19 cellular contexts compared by ENCODE assay signal in the genomic region with DNA sequence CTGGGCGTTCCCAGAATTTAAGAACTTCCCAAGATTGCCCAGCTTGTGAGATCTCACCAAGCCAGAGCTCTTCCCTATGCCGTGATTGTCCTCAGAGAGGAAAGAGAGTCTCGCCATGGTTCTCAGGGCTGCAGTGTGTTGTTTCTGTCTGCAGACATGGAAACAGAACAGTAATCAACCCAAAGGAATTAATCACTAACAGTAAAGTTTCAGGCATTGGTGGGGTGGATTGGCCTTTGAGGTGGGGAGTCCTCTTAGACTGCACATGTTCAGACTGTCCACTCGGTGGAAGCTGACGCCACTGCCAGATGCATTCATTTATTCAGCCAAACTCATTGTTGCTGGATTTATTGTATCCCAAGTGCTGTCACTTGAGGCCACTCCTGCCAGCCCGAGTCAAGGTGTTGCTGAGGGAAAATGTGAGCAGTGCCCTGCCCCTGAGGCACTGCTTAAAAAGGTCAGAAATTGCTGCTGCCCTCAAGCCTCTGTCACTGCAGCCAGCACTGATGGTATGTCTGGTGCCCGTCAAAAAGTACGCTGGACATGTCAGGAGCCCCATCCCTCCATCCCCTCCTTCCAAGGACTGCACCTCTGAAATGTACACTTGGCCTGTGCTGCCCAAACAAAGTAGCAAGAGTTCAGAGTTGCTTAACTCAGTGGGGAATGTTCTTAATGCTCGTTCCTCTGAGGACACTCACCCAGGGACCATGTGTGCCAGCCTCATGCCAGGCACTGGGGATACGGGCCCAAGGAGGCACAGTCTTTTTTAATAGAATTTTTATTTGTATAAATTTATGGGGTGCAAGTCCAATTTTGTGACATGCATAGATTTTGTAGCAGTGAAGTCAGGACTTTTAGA.
DNase-seq lines count a peak whose midpoint lies in the region; ATAC-seq and TF ChIP-seq lines count a peak whose summit lies in the region.
"Had no signal": no experiment of that assay in that cellular context is flagged by ENCODE, and none has a peak within 500 bp of the region (broad histone marks: within the 10 kb centered on the region; RNA-seq: fewer than 3 reads in every experiment).

No MANE protein-coding gene starts in this region.

- H3K27ac Mint-ChIP-seq in T-helper 17 cell: no peak overlapping the region
- H3K27ac Mint-ChIP-seq: B cell, GM23338 had no signal

- H3K36me3 ChIP-seq in BJ (ENCODE audit: control insufficient read depth, insufficient read depth, low read length) (no peaks in the 10 kb centered on the region), psoas muscle (ENCODE audit: insufficient read depth in 1 of 2, low read depth in 1 of 2) (no peaks in the 10 kb centered on the region)

- 52 to 77% (median 52%) methylated on average over 10 of the region's 10 CpGs for WGBS in psoas muscle, 3 donors

- H3K4me3 Mint-ChIP-seq in T-helper 17 cell: no peak overlapping the region
- H3K4me3 Mint-ChIP-seq: B cell, GM23338 had no signal

- H3K36me3 Mint-ChIP-seq in T-helper 17 cell (ENCODE audit: low read depth): no peaks in the 10 kb centered on the region

- H3K27me3 ChIP-seq in BJ (ENCODE audit: control insufficient read depth, insufficient read depth, low read length) (no peaks in the 10 kb centered on the region), psoas muscle (ENCODE audit: insufficient read depth in 3 of 3, low read length in 2 of 3) (no peaks in the 10 kb centered on the region)
- H3K27me3 ChIP-seq: tibial nerve had no signal

- ATAC-seq in psoas muscle (peak; percentile 48 to 88 (median 81)), T-helper 17 cell (no peak)
- ATAC-seq: GM23338 had no signal

- TF ChIP-seq CTCF in BJ (IDR thresholded peaks at IDR 0.05; ENCODE audit: insufficient read depth, low read depth, low read length) (no peak), RWPE1 (conservative IDR thresholded peaks at IDR 0.05; ENCODE audit: low read depth) (no peak), fibroblast of villous mesenchyme (IDR thresholded peaks at IDR 0.05; ENCODE audit: insufficient read depth, low read depth, low read length) (no peak), psoas muscle (IDR thresholded peaks at IDR 0.05) (no peak)

- DNase-seq in BJ (ENCODE audit: low read depth) (peak; percentile 56), RWPE1 (ENCODE audit: low spot score) (no peak), fibroblast of villous mesenchyme (ENCODE audit: low read depth) (peak; percentile 61), psoas muscle (peak in 1 of 2 donors; percentile 67), NCI-H510A treated with DMSO at 0.1 percent for 48 hours (lab: John Stamatoyannopoulos, UW) (no peak), DMS 273 (lab: John Stamatoyannopoulos, UW; ENCODE audit: unreplicated experiment) (no peak), MV-4-11 (lab: John Stamatoyannopoulos, UW) (no peak), T-helper 17 cell (no peak)
- DNase-seq: activated CD4-positive, alpha-beta T cell treated with anti-CD3 and anti-CD28 coated beads, Interleukin-2, amount 50 U/mL, for 4 hours; activated T-cell treated with anti-CD3 and anti-CD28 coated beads, Interleukin-2, amount 50 U/mL, for 48 hours; cortex of kidney; DMS153; hypothalamus; NCI-H774; stimulated activated CD4-positive, alpha-beta T cell treated with anti-CD3 and anti-CD28 coated beads, Interleukin-2, amount 100 ng/mL, for 48 hours; stimulated activated CD8-positive, alpha-beta memory T cell treated with anti-CD3 and anti-CD28 coated beads, Interleukin-4, amount 100 ng/mL, for 48 hours had no signal

- no peak overlapping the region for H3K4me3 ChIP-seq in BJ (ENCODE audit: low read depth, low read length)
- H3K4me3 ChIP-seq in fibroblast of villous mesenchyme (ENCODE audit: low read depth, low read length): peak overlapping the region; percentile 20
- no peak overlapping the region for H3K4me3 ChIP-seq in psoas muscle
- H3K4me3 ChIP-seq: GM23338, tibial nerve had no signal

- POLR2A ChIA-PET in BJ (lab: Charles Lee) (interaction anchor here (0.5 kb wide), 1 partner anchor 260 kb away, joined by 10 read pairs; no protein-coding TSS in a partner anchor), RWPE1 (lab: Yijun Ruan, JAX; ENCODE audit: low non-redundant PET) (no interaction called here)

- intact Hi-C loops in psoas muscle (cut with DNase I): loop anchor here (5.0 kb wide), 2 partner anchors 54 to 199 kb away; a partner anchor contains a TSS

- H3K27ac ChIP-seq in RWPE1: peak overlapping the region; percentile 95
- H3K27ac ChIP-seq in psoas muscle: peak overlapping the region; percentile 46

- H3K9me3 ChIP-seq in psoas muscle (no peaks in the 10 kb centered on the region), T-helper 17 cell (ENCODE audit: control insufficient read depth, low read length, poor library complexity, severe bottlenecking) (no peaks in the 10 kb centered on the region)
- H3K9me3 ChIP-seq: tibial nerve had no signal

- H3K27me3 Mint-ChIP-seq in T-helper 17 cell: peaks cover 16% of the 10 kb centered on the region

- CTCF ChIA-PET in BJ (lab: Yijun Ruan, JAX): interaction anchor here (1.0 kb wide), 1 partner anchor 9 kb away, joined by 3 read pairs; no protein-coding TSS in a partner anchor
- CTCF ChIA-PET in RWPE1 (lab: Yijun Ruan, JAX): interaction anchor here (0.6 kb wide), 1 partner anchor 412 kb away, joined by 3 read pairs; no protein-coding TSS in a partner anchor

- peaks cover 77% of the 10 kb centered on the region for H3K4me1 ChIP-seq in psoas muscle

- H3K4me1 Mint-ChIP-seq in T-helper 17 cell: no peaks in the 10 kb centered on the region
- H3K4me1 Mint-ChIP-seq: B cell had no signal

Comparison
In these comparisons a context has a peak if more than half of its experiments do, and no peak if none do; other contexts are left out.
1. DNase-seq: peak in BJ (single experiment) and fibroblast of villous mesenchyme (single experiment); none in RWPE1 (single experiment), NCI-H510A treated with DMSO at 0.1 percent for 48 hours (single experiment), DMS 273 (single experiment), MV-4-11 (single experiment) and T-helper 17 cell (0 of 3).